ENCODE assay signal across 20 cellular contexts in the genomic region with DNA sequence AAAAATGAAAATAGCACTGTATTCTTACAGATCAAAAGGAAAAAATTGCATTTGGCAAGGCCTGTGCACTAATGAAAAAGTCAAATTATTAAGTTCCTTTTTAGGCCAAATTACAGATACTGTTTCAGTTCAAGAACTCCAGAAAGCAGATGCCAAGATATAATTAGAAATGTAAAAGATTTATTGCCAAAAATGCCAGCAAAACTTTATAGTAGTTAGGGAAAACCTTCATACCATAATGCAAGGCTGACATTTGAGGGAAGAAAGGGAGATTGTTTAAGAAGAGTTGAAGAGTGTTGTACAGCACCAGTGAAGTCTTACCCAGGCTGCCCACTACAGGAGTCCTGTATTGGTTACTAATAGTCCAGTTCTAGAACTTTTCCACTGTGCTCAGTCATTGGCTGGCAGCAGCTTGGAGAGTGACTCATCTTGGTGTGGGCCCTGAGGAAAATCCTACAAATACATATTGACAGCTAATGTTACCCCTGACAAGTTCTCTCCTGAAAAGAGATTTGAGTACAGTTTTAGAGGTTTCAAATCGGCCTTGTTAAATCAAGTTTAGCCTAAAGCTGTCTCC.
DNase-seq lines count a peak whose midpoint lies in the region; ATAC-seq and TF ChIP-seq lines count a peak whose summit lies in the region.
"Had no signal": no experiment of that assay in that cellular context is flagged by ENCODE, and none has a peak within 500 bp of the region (broad histone marks: within the 10 kb centered on the region; RNA-seq: fewer than 3 reads in every experiment).

No MANE protein-coding gene starts in this region.

- H3K9me3 Mint-ChIP-seq in MCF 10A (ENCODE audit: unreplicated experiment): peaks cover 20% of the 10 kb centered on the region

- peak; percentile 45 for DNase-seq in MCF 10A (ENCODE audit: unreplicated experiment)
- DNase-seq in breast epithelium (ENCODE audit: low spot score in 2 of 2): no peak
- peak; percentile 73 for DNase-seq in choroid plexus epithelial cell (ENCODE audit: low read depth)
- DNase-seq in iris pigment epithelial cell (ENCODE audit: low read depth): peak; percentile 77
- DNase-seq in ureter (ENCODE audit: low spot score): no peak
- no peak for DNase-seq in SKM-1 (lab: John Stamatoyannopoulos, UW; ENCODE audit: unreplicated experiment)
- DNase-seq: activated CD8-positive, alpha-beta T cell treated with anti-CD3 and anti-CD28 coated beads, Interleukin-2, amount 10 ng/mL, durations not matched to agents 7 days and 5 days; activated effector memory CD4-positive, alpha-beta T cell treated with anti-CD3 and anti-CD28 coated beads, Interleukin-2, amount 50 U/mL, for 16 hours; CD4-positive, alpha-beta memory T cell; endodermal cell; KG1; NCI-H146; NCI-H748 treated with DMSO at 0.1 percent for 48 hours; T1000 had no signal

- H3K27me3 ChIP-seq in breast epithelium: no peaks in the 10 kb centered on the region
- H3K27me3 ChIP-seq: neural progenitor cell had no signal

- BruUV-seq in MCF 10A (replicated peaks; lab: Mats Ljungman, UMichigan): no TSS peak

- H3K4me3 ChIP-seq in breast epithelium (no peak overlapping the region), choroid plexus epithelial cell (ENCODE audit: low read depth, low read length) (no peak overlapping the region)
- H3K4me3 ChIP-seq: neural progenitor cell, skin epidermis had no signal

- no peaks in the 10 kb centered on the region for H3K4me1 ChIP-seq in breast epithelium
- H3K4me1 ChIP-seq: neural progenitor cell had no signal

- H3K36me3 ChIP-seq in breast epithelium: no peaks in the 10 kb centered on the region
- H3K36me3 ChIP-seq: neural progenitor cell had no signal

- peaks cover 18% of the 10 kb centered on the region for H3K4me1 Mint-ChIP-seq in MCF 10A (ENCODE audit: insufficient read depth, unreplicated experiment)
- H3K4me1 Mint-ChIP-seq: CD4-positive, alpha-beta memory T cell; neural progenitor cell had no signal

- H3K27ac Mint-ChIP-seq in MCF 10A (ENCODE audit: low read depth, unreplicated experiment): peak overlapping the region; percentile 88
- H3K27ac Mint-ChIP-seq: activated CD8-positive, alpha-beta T cell treated with anti-CD3 and anti-CD28 coated beads, Interleukin-2, amount 10 ng/mL, durations not matched to agents 7 days and 5 days; CD4-positive, alpha-beta memory T cell; endodermal cell; neural progenitor cell; stimulated activated naive CD8-positive, alpha-beta T cell treated with anti-CD3 and anti-CD28 coated beads, Interleukin-15, Interleukin-2, amounts not matched to agents 100 ng/mL and 50 ng/mL, for 24 hours had no signal

- peaks cover 0 to 7% of the 10 kb centered on the region in 2 donors for H3K9me3 ChIP-seq in breast epithelium

- no peak for TF ChIP-seq CTCF in MCF 10A (IDR thresholded peaks at IDR 0.05; ENCODE audit: unreplicated experiment)
- TF ChIP-seq CTCF in breast epithelium (IDR thresholded peaks at IDR 0.05): no peak
- TF ChIP-seq CTCF in choroid plexus epithelial cell (conservative IDR thresholded peaks at IDR 0.05; ENCODE audit: low read depth, low read length): no peak

- ATAC-seq in GM21825 (IDR thresholded peaks at IDR 0.05; ENCODE audit: unreplicated experiment) (no peak), HG03175 (IDR thresholded peaks at IDR 0.05; ENCODE audit: unreplicated experiment) (no peak)
- ATAC-seq: activated CD8-positive, alpha-beta T cell treated with anti-CD3 and anti-CD28 coated beads, Interleukin-2, amount 10 ng/mL, durations not matched to agents 7 days and 5 days had no signal

- no peak for TF ChIP-seq POLR2A in breast epithelium (IDR thresholded peaks at IDR 0.05)

- peaks cover 13% of the 10 kb centered on the region for H3K36me3 Mint-ChIP-seq in MCF 10A (ENCODE audit: insufficient read depth, unreplicated experiment)
- H3K36me3 Mint-ChIP-seq: CD4-positive, alpha-beta memory T cell; neural progenitor cell had no signal

- no peaks in the 10 kb centered on the region for H3K27me3 Mint-ChIP-seq in MCF 10A (ENCODE audit: insufficient read depth, unreplicated experiment)
- H3K27me3 Mint-ChIP-seq: CD4-positive, alpha-beta memory T cell; stimulated activated naive CD8-positive, alpha-beta T cell treated with anti-CD3 and anti-CD28 coated beads, Interleukin-15, Interleukin-2, amounts not matched to agents 100 ng/mL and 50 ng/mL, for 24 hours had no signal

- peak overlapping the region in 1 of 2 donors; percentile 6 for H3K27ac ChIP-seq in breast epithelium
- H3K27ac ChIP-seq: 22Rv1, neural progenitor cell had no signal

- no peak overlapping the region for H3K4me3 Mint-ChIP-seq in MCF 10A (ENCODE audit: unreplicated experiment)
- H3K4me3 Mint-ChIP-seq: activated CD8-positive, alpha-beta T cell treated with anti-CD3 and anti-CD28 coated beads, Interleukin-2, amount 10 ng/mL, durations not matched to agents 7 days and 5 days; CD4-positive, alpha-beta memory T cell; endodermal cell; neural progenitor cell; stimulated activated naive CD8-positive, alpha-beta T cell treated with anti-CD3 and anti-CD28 coated beads, Interleukin-15, Interleukin-2, amounts not matched to agents 100 ng/mL and 50 ng/mL, for 24 hours had no signal

- intact Hi-C loops in MCF 10A (cut with micrococcal nuclease): no loop called here
- intact Hi-C loops in breast epithelium (cut with DNase I; ENCODE audit: low total_unique reads): no loop called here

- CTCF ChIA-PET in MCF 10A (lab: Yijun Ruan, JAX): interaction anchor here (0.6 to 1.1 kb wide), 2 partner anchors 81 to 1511 kb away, joined by 3 to 4 read pairs; no protein-coding TSS in a partner anchor

- POLR2A ChIA-PET in MCF 10A (lab: Yijun Ruan, JAX): interaction anchor here (0.7 to 3.7 kb wide), 3 partner anchors 9 to 12 kb away, joined by 5 to 14 read pairs (median 5); no protein-coding TSS in a partner anchor

Comparison
In these comparisons a context has a peak if more than half of its experiments do, and no peak if none do; other contexts are left out.
1. DNase-seq: peak in MCF 10A (single experiment), choroid plexus epithelial cell (single experiment) and iris pigment epithelial cell (single experiment); none in breast epithelium (0 of 2), ureter (single experiment) and SKM-1 (single experiment).